ENCODE assay signal across 8 cellular contexts in the genomic region with DNA sequence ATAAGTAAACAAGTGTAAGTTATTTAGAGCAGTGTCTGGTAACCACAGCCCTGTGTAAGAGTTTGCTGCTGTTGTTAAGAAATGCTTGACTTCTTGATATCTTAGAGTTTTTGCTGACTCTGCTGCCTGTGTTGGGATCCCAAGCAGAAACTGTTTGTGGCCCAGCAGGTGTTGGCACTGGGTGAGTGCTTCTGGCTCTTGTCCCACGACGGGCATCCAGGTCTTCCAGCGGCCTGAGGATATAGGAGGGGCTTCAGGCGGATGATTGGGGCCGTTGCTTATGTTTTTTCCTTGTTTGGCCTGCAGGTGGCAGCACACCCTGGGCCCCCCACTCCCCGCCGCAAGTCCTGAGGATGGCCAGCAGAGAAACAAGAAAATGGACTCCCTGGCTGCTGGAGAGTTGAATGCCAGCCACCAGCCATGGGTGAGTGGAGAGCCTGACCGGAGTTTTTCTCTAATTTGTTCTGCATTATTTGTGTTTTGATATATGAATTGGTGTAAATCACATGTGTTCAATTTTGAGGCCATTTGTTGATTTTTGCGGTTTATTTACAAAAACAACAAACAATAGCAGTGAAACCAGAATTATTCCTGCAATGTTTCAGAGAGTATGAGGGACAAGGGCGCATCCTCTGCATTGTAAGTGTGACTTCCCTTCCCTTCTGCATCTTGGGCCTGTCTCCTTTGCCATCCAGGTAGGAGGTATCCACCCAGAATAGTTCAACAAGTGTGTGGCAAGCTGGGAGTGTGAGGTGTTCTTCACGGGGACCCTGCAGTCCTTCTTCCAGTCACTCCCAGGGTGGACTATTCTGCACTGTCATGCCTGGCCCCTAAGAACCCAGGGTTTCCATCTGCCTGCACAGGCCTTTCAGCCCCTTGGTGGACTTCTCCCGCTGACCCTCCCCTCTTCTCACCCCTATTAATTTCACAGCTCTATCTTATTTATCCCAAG. TPM values are rescaled to one million over a fixed set of nuclear protein-coding genes. Genes with fewer than 3 reads are reported as not detected.
A peak's percentile ranks its signal among the peaks of the same experiment; 100 is the strongest.
DNase-seq lines count a peak whose midpoint lies in the region; ATAC-seq, FAIRE-seq and TF ChIP-seq lines count a peak whose summit lies in the region.

No MANE protein-coding gene starts in this region.

- FAIRE-seq in frontal cortex (lab: Jason Lieb, UNC), result no peak

- peak; percentile 90 for ATAC-seq in aorta (ENCODE audit: low FRiP score)

- H3K9me3 Mint-ChIP-seq in activated naive CD4-positive, alpha-beta T cell treated with anti-CD3 and anti-CD28 coated beads for 36 hours, result no peaks in the 10 kb centered on the region

- no peaks in the 10 kb centered on the region for H3K36me3 ChIP-seq in aorta (ENCODE audit: control insufficient read depth in 1 of 2, insufficient read depth in 2 of 2, low read length in 1 of 2)

- TF ChIP-seq CTCF in LNCaP clone FGC (IDR thresholded peaks at IDR 0.05; ENCODE audit: control insufficient read depth, extremely low read depth, insufficient read depth), result peak; percentile 56

- intact Hi-C loops in activated naive CD4-positive, alpha-beta T cell treated with anti-CD3 and anti-CD28 coated beads for 36 hours (cut with micrococcal nuclease), result loop anchor here (1.0 to 10.0 kb wide), 5 partner anchors 8 to 1695 kb away; partner anchors contain the start of gene TCF7
- intact Hi-C loops in aorta (cut with DNase I), result loop anchor here (5.0 kb wide), 2 partner anchors 32 to 73 kb away; partner anchors contain the start of gene IRF1 (in 1 of the 2)

- CTCF ChIA-PET in activated naive CD4-positive, alpha-beta T cell treated with anti-CD3 and anti-CD28 coated beads for 36 hours (lab: Charles Lee), result interaction anchor here (0.8 to 1.7 kb wide), 28 partner anchors 8 to 81 kb away, joined by 3 to 26 read pairs (median 5); partner anchors contain the start of gene IRF1

- H3K27me3 ChIP-seq in aorta (ENCODE audit: control insufficient read depth in 1 of 2, insufficient read depth in 2 of 2, low read length in 1 of 2), result no peaks in the 10 kb centered on the region

- WGBS in aorta, 2 donors, result 26 to 27% methylated on average over 12 of the region's 12 CpGs

- peak overlapping the region; percentile 14 for H3K4me3 Mint-ChIP-seq in activated naive CD4-positive, alpha-beta T cell treated with anti-CD3 and anti-CD28 coated beads for 36 hours

- H3K4me1 Mint-ChIP-seq in activated naive CD4-positive, alpha-beta T cell treated with anti-CD3 and anti-CD28 coated beads for 36 hours (ENCODE audit: low read depth), result peaks cover 87% of the 10 kb centered on the region

- peak overlapping the region in 1 of 2 donors; percentile 43 for H3K27ac ChIP-seq in aorta (ENCODE audit: low read depth in 1 of 2, low read length in 2 of 2)

- H3K4me3 ChIP-seq in LNCaP clone FGC (ENCODE audit: low read depth, low read length) (no peak overlapping the region), aorta (ENCODE audit: low read length in 2 of 2) (no peak overlapping the region)

- peaks cover 22% of the 10 kb centered on the region for H3K36me3 Mint-ChIP-seq in activated naive CD4-positive, alpha-beta T cell treated with anti-CD3 and anti-CD28 coated beads for 36 hours (ENCODE audit: low read depth)

- DNase-seq in NCI-H2107 treated with DMSO at 0.1 percent for 48 hours (lab: John Stamatoyannopoulos, UW; ENCODE audit: unreplicated experiment) (peak; percentile 68), NCI-H2107 (lab: John Stamatoyannopoulos, UW) (no peak), LNCaP clone FGC (ENCODE audit: low read depth) (peak; percentile 67), SHP77 treated with DMSO at 0.1 percent for 48 hours (lab: John Stamatoyannopoulos, UW) (peak; percentile 59), frontal cortex (ENCODE audit: low spot score in 2 of 2) (peak; percentile 46 to 70), nucleus accumbens (lab: John Stamatoyannopoulos, UW) (peak in 48 of 56 donors; percentile 28 to 81 (median 62)), aorta (peak; percentile 73 to 86)
- peak; percentile 67 for DNase-seq in activated naive CD4-positive, alpha-beta T cell treated with anti-CD3 and anti-CD28 coated beads for 36 hours

- H3K4me1 ChIP-seq in aorta (ENCODE audit: control insufficient read depth in 1 of 2, insufficient read depth in 2 of 2, low read length in 2 of 2), result peaks cover 4 to 9% of the 10 kb centered on the region in 2 donors

- no peaks in the 10 kb centered on the region for H3K27me3 Mint-ChIP-seq in activated naive CD4-positive, alpha-beta T cell treated with anti-CD3 and anti-CD28 coated beads for 36 hours (ENCODE audit: low read depth)

- H3K27ac Mint-ChIP-seq in activated naive CD4-positive, alpha-beta T cell treated with anti-CD3 and anti-CD28 coated beads for 36 hours, result peak overlapping the region; percentile 86

- no peaks in the 10 kb centered on the region for H3K9me3 ChIP-seq in aorta (ENCODE audit: control insufficient read depth, low read length)

RNA-seq across cellular contexts. Expression of gene SLC22A5, which starts 50.3 kb away (rescaled TPM):
- total RNA-seq in activated naive CD4-positive, alpha-beta T cell treated with anti-CD3 and anti-CD28 coated beads for 36 hours, result 1 to 10 TPM; 3.1 to 3.6 TPM
- 6.5 TPM for total RNA-seq in frontal cortex
- total RNA-seq in aorta, result 10 to 100 TPM in 1 of 2 donors, 1 to 10 TPM in 1; 8.6 to 14.4 TPM
- polyA plus RNA-seq in aorta, result 1 to 10 TPM; 7.6 to 8.9 TPM
